1 cellular context compared by ENCODE assay signal in genomic region chr6:155495011-155495768, GRCh38.
A peak's percentile ranks its signal among the peaks of the same experiment; 100 is the strongest.
TF ChIP-seq lines count a peak whose summit lies in the region.

No MANE protein-coding gene starts in this region.

TF ChIP-seq in HepG2, 621 proteins besides CTCF, POLR2A, EP300 and RAD21 (continued from another document and continues in another):
- TF ChIP-seq MYPOP (CRISPR knock-in tag; IDR thresholded peaks at IDR 0.05) (0 out of 2 replicates have a peak, but pooled peaks have one; percentile 34), ISL2 (CRISPR knock-in tag; IDR thresholded peaks at IDR 0.05) (peak; percentile 94), PATZ1 (CRISPR knock-in tag; IDR thresholded peaks at IDR 0.05) (0 out of 2 replicates have a peak, but pooled peaks have one; percentile 11), HMGXB4 (CRISPR knock-in tag; IDR thresholded peaks at IDR 0.05; ENCODE audit: borderline replicate concordance in 1 of 2, low read depth in 1 of 2) (peak in 1 of 2 experiments; percentile 75; a peak in 1 of 4 replicates), KLF16 (CRISPR knock-in tag; IDR thresholded peaks at IDR 0.05) (peak in 1 of 2 experiments; percentile 87; a peak in 1 of 4 replicates), TEAD3 (CRISPR knock-in tag; optimal IDR thresholded peaks at IDR 0.05; ENCODE audit: borderline replicate concordance) (peak; percentile 57), ZNF430 (CRISPR knock-in tag; IDR thresholded peaks at IDR 0.05) (peak; percentile 73; the same call in 1 of the 2 replicates), KAT7 (CRISPR knock-in tag; IDR thresholded peaks at IDR 0.05; ENCODE audit: borderline replicate concordance) (peak; percentile 54; the same call in 1 of the 2 replicates), THAP11 (CRISPR knock-in tag; IDR thresholded peaks at IDR 0.05) (0 out of 2 replicates have a peak, but pooled peaks have one; percentile 43), STAG1 (CRISPR knock-in tag; IDR thresholded peaks at IDR 0.05) (peak; percentile 93), TOPORS (CRISPR knock-in tag; IDR thresholded peaks at IDR 0.05) (no peak), SALL1 (CRISPR knock-in tag; IDR thresholded peaks at IDR 0.05) (peak; percentile 89), ZGPAT (CRISPR knock-in tag; IDR thresholded peaks at IDR 0.05) (peak; percentile 67), ZNF207 (IDR thresholded peaks at IDR 0.05; ENCODE audit: borderline replicate concordance) (no peak), DR1 (CRISPR knock-in tag; IDR thresholded peaks at IDR 0.05) (no peak), ZNF614 (CRISPR knock-in tag; IDR thresholded peaks at IDR 0.05; ENCODE audit: borderline replicate concordance) (peak; percentile 78; the same call in 1 of the 2 replicates), ZNF607 (CRISPR knock-in tag; IDR thresholded peaks at IDR 0.05; ENCODE audit: borderline replicate concordance) (0 out of 2 replicates have a peak, but pooled peaks have one; percentile 52), ZNF710 (CRISPR knock-in tag; IDR thresholded peaks at IDR 0.05; ENCODE audit: borderline replicate concordance) (peak; percentile 79; the same call in 1 of the 2 replicates), ZBTB25 (CRISPR knock-in tag; IDR thresholded peaks at IDR 0.05) (peak; percentile 57; the same call in 1 of the 2 replicates), FOXP4 (CRISPR knock-in tag; IDR thresholded peaks at IDR 0.05) (peak; percentile 86), NCOA1 (CRISPR knock-in tag; IDR thresholded peaks at IDR 0.05) (peak; percentile 81), CC2D1A (CRISPR knock-in tag; IDR thresholded peaks at IDR 0.05) (no peak), ZNF574 (CRISPR knock-in tag; IDR thresholded peaks at IDR 0.05) (peak; percentile 63), IKZF1 (IDR thresholded peaks at IDR 0.05) (no peak), ZNF17 (CRISPR knock-in tag; IDR thresholded peaks at IDR 0.05) (no peak), ZNF749 (CRISPR knock-in tag; IDR thresholded peaks at IDR 0.05; ENCODE audit: borderline replicate concordance) (no peak), BRD4 (CRISPR knock-in tag; IDR thresholded peaks at IDR 0.05) (peak; percentile 97), MXD3 (CRISPR knock-in tag; IDR thresholded peaks at IDR 0.05) (peak; percentile 63; the same call in 1 of the 2 replicates), FOXK1 (CRISPR knock-in tag; IDR thresholded peaks at IDR 0.05; ENCODE audit: borderline replicate concordance, low read depth) (peak; percentile 44; the same call in 1 of the 2 replicates), RFXAP (CRISPR knock-in tag; IDR thresholded peaks at IDR 0.05; ENCODE audit: borderline replicate concordance) (peak; percentile 49; the same call in 1 of the 2 replicates), SMC3 (IDR thresholded peaks at IDR 0.05; ENCODE audit: low read length) (peak; percentile 94), ZNF800 (CRISPR knock-in tag; IDR thresholded peaks at IDR 0.05) (0 out of 2 replicates have a peak, but pooled peaks have one; percentile 67), BCLAF1 (IDR thresholded peaks at IDR 0.05) (no peak), MED1 (CRISPR knock-in tag; IDR thresholded peaks at IDR 0.05) (peak; percentile 96), ZNF850 (CRISPR knock-in tag; conservative IDR thresholded peaks at IDR 0.05) (no peak)
